Comparison of ENCODE assay signal across 34 cellular contexts in the genomic region with DNA sequence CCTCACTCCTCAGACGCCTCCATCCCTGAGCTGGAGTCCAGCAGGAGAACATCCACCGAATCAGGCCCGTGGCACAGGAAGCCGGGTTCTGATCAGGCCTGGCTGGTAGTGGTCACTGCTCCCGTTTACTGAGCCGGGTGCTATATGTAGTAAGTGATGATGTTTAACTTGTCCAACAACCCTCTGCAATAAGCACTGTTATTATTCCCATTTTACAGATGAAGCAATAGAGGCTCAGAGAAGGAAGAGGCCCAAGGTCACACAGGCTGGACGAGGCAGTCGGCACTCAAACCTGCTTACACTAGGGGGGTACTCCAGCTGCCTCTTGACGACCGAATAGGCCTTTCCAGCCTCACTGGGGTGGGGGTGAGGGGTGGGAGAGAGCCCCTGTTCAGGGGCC. TPM values are rescaled to one million over a fixed set of nuclear protein-coding genes. Genes with fewer than 3 reads are reported as not detected.
"Had no signal": no experiment of that assay in that cellular context is flagged by ENCODE, and none has a peak within 500 bp of the region (broad histone marks: within the 10 kb centered on the region; RNA-seq: fewer than 3 reads in every experiment).

No MANE protein-coding gene starts in this region.

- H3K27me3 ChIP-seq: adrenal gland, ascending aorta, body of pancreas, brain microvascular endothelial cell, breast epithelium, cardiac muscle cell had no signal

- H3K4me1 ChIP-seq: adrenal gland, ascending aorta, body of pancreas, breast epithelium had no signal

- H3K36me3 ChIP-seq: adrenal gland, ascending aorta, brain microvascular endothelial cell, breast epithelium, cardiac muscle cell had no signal

- FAIRE-seq: astrocyte, bronchial epithelial cell had no signal

- H3K9me3 ChIP-seq: adrenal gland, ascending aorta, body of pancreas, breast epithelium had no signal

- DNase-seq: activated effector memory CD4-positive, alpha-beta T cell treated with anti-CD3 and anti-CD28 coated beads, Interleukin-2, amount 50 U/mL, for 16 hours; activated effector memory CD4-positive, alpha-beta T cell treated with Interleukin-2 at 50 U/mL for 16 hours; activated gamma-delta T cell; activated gamma-delta T cell treated with Interleukin-2 at 50 U/mL for 16 hours; activated naive CD4-positive, alpha-beta T cell; activated naive CD4-positive, alpha-beta T cell treated with anti-CD3 and anti-CD28 coated beads for 36 hours; activated naive CD4-positive, alpha-beta T cell treated with anti-CD3 and anti-CD28 coated beads, Interleukin-2, amount 10 ng/mL, durations not matched to agents 7 days and 5 days; activated naive CD4-positive, alpha-beta T cell treated with anti-CD3 and anti-CD28 coated beads, Interleukin-2, amount 50 U/mL, for 16 hours; activated naive CD4-positive, alpha-beta T cell treated with Interleukin-2 at 50 U/mL for 16 hours; activated naive CD8-positive, alpha-beta T cell treated with anti-CD3 and anti-CD28 coated beads for 36 hours; activated naive CD8-positive, alpha-beta T cell treated with anti-CD3 and anti-CD28 coated beads, Interleukin-2, amount 10 ng/mL, durations not matched to agents 7 days and 5 days; activated naive CD8-positive, alpha-beta T cell treated with anti-CD3 and anti-CD28 coated beads, Interleukin-2, amount 50 U/mL, for 24 hours; activated T-cell treated with anti-CD3 and anti-CD28 coated beads, Interleukin-2, amount 50 U/mL, for 1 hour; activated T-cell treated with anti-CD3 and anti-CD28 coated beads, Interleukin-2, amount 50 U/mL, for 24 hours; activated T-cell treated with anti-CD3 and anti-CD28 coated beads, Interleukin-2, amount 50 U/mL, for 4 hours; activated T-cell treated with anti-CD3 and anti-CD28 coated beads, Interleukin-2, amount 50 U/mL, for 48 hours; activated T-cell treated with anti-CD3 and anti-CD28 coated beads, Interleukin-2, amount 50 U/mL, for 72 hours; adrenal gland; amniotic stem cell; amygdala; anterior cingulate cortex; aorta; body of pancreas; brain microvascular endothelial cell; caudate nucleus; central memory CD4-positive, alpha-beta T cell; cerebellar nuclear complex had no signal

- ATAC-seq: activated naive CD4-positive, alpha-beta T cell treated with anti-CD3 and anti-CD28 coated beads, Interleukin-2, amount 50 U/mL, for 72 hours; activated naive CD8-positive, alpha-beta T cell treated with anti-CD3 and anti-CD28 coated beads, Interleukin-2, amount 50 U/mL, for 24 hours; activated T-cell treated with anti-CD3 and anti-CD28 coated beads, Interleukin-2, amount 50 U/mL, for 4 hours; activated T-cell treated with anti-CD3 and anti-CD28 coated beads, Interleukin-2, amount 50 U/mL, for 72 hours; activated T-helper 17 cell treated with anti-CD3 and anti-CD28 coated beads, Interleukin-2, amount 50 U/mL, for 72 hours; body of pancreas had no signal

- H3K4me3 ChIP-seq: adrenal gland, ascending aorta, body of pancreas, breast epithelium, cardiac muscle cell had no signal

- H3K27ac ChIP-seq: adrenal gland, ascending aorta, body of pancreas, brain microvascular endothelial cell, breast epithelium, cardiac muscle cell had no signal

RNA-seq across cellular contexts. Expression of gene VSTM2L, which starts 14.3 kb away (rescaled TPM):
- total RNA-seq: activated naive CD4-positive, alpha-beta T cell treated with anti-CD3 and anti-CD28 coated beads for 36 hours; activated naive CD8-positive, alpha-beta T cell treated with anti-CD3 and anti-CD28 coated beads for 36 hours; activated naive CD8-positive, alpha-beta T cell treated with anti-CD3 and anti-CD28 coated beads, Interleukin-2, amount 10 ng/mL, durations not matched to agents 7 days and 5 days; activated T-helper 17 cell treated with anti-CD3 and anti-CD28 coated beads, Interleukin-2, amount 50 U/mL, for 72 hours had no signal
- polyA plus RNA-seq: aorta had no signal
